In genomic region chr3:128443771-128444170, GRCh38 we compare ENCODE assay signal across 38 cellular contexts. TPM values are rescaled to one million over a fixed set of nuclear protein-coding genes. Genes with fewer than 3 reads are reported as not detected.
"Had no signal": no experiment of that assay in that cellular context is flagged by ENCODE, and none has a peak within 500 bp of the region (broad histone marks: within the 10 kb centered on the region; RNA-seq: fewer than 3 reads in every experiment).

No MANE protein-coding gene starts in this region.

- DNase-seq: activated B cell treated with CpG ODN at 0.5 μM for 24 hours; activated CD4-positive, alpha-beta memory T cell treated with anti-CD3 and anti-CD28 coated beads for 36 hours; activated CD4-positive, alpha-beta T cell treated with anti-CD3 and anti-CD28 coated beads for 4 hours; activated CD4-positive, alpha-beta T cell treated with anti-CD3 and anti-CD28 coated beads, Interleukin-2, amount 10 ng/mL, durations not matched to agents 24 days and 14 days; activated CD4-positive, alpha-beta T cell treated with anti-CD3 and anti-CD28 coated beads, Interleukin-2, amount 50 U/mL, for 1 hour; activated CD4-positive, alpha-beta T cell treated with anti-CD3 and anti-CD28 coated beads, Interleukin-2, amount 50 U/mL, for 4 hours; activated CD4-positive, CD25-positive, alpha-beta regulatory T cell treated with anti-CD3 and anti-CD28 coated beads, Interleukin-2, amount 50 U/mL, for 72 hours; activated CD8-positive, alpha-beta memory T cell treated with anti-CD3 and anti-CD28 coated beads, Interleukin-2, amount 50 U/mL, for 4 hours; activated CD8-positive, alpha-beta T cell treated with anti-CD3 and anti-CD28 coated beads for 36 hours; activated effector memory CD4-positive, alpha-beta T cell treated with anti-CD3 and anti-CD28 coated beads, Interleukin-2, amount 50 U/mL, for 16 hours; activated gamma-delta T cell treated with Interleukin-2 at 50 U/mL for 16 hours; activated naive CD4-positive, alpha-beta T cell; activated naive CD4-positive, alpha-beta T cell treated with anti-CD3 and anti-CD28 coated beads for 36 hours; activated naive CD4-positive, alpha-beta T cell treated with anti-CD3 and anti-CD28 coated beads, Interleukin-2, amount 50 U/mL, for 16 hours; activated naive CD8-positive, alpha-beta T cell treated with anti-CD3 and anti-CD28 coated beads for 36 hours; activated T-cell treated with anti-CD3 and anti-CD28 coated beads for 4 hours; activated T-cell treated with anti-CD3 and anti-CD28 coated beads, Interleukin-2, amount 50 U/mL, for 1 hour; activated T-cell treated with anti-CD3 and anti-CD28 coated beads, Interleukin-2, amount 50 U/mL, for 4 hours; activated T-cell treated with anti-CD3 and anti-CD28 coated beads, Interleukin-2, amount 50 U/mL, for 72 hours; adrenal gland; amniotic stem cell; anterior cingulate cortex; central memory CD4-positive, alpha-beta T cell; T-cell; T-helper 17 cell; T-helper 9 cell had no signal

- ATAC-seq: activated CD8-positive, alpha-beta T cell treated with anti-CD3 and anti-CD28 coated beads for 36 hours; activated naive CD4-positive, alpha-beta T cell treated with anti-CD3 and anti-CD28 coated beads, Interleukin-2, amount 50 U/mL, for 72 hours; activated T-cell treated with anti-CD3 and anti-CD28 coated beads, Interleukin-2, amount 50 U/mL, for 4 hours; activated T-cell treated with anti-CD3 and anti-CD28 coated beads, Interleukin-2, amount 50 U/mL, for 72 hours; activated T-helper 17 cell treated with anti-CD3 and anti-CD28 coated beads, Interleukin-2, amount 50 U/mL, for 72 hours; T-cell; T-helper 17 cell had no signal

- H3K4me3 ChIP-seq: adrenal gland, ascending aorta had no signal

- H3K9me3 ChIP-seq: adrenal gland, ascending aorta had no signal

- H3K4me1 ChIP-seq: adrenal gland, ascending aorta had no signal

- H3K4me3 Mint-ChIP-seq: activated B cell treated with CpG ODN at 0.5 μM for 24 hours; activated CD4-positive, alpha-beta memory T cell treated with anti-CD3 and anti-CD28 coated beads for 36 hours; activated CD4-positive, alpha-beta T cell treated with anti-CD3 and anti-CD28 coated beads, Interleukin-2, amount 10 ng/mL, durations not matched to agents 24 days and 14 days; activated CD8-positive, alpha-beta T cell treated with anti-CD3 and anti-CD28 coated beads for 36 hours; activated naive CD4-positive, alpha-beta T cell treated with anti-CD3 and anti-CD28 coated beads for 36 hours; activated naive CD8-positive, alpha-beta T cell treated with anti-CD3 and anti-CD28 coated beads for 36 hours; activated T-cell treated with anti-CD3 and anti-CD28 coated beads, Interleukin-2, amount 50 U/mL, for 4 hours; activated T-cell treated with anti-CD3 and anti-CD28 coated beads, Interleukin-2, amount 50 U/mL, for 72 hours; activated T-helper 1 cell treated with anti-CD3 and anti-CD28 coated beads, Interleukin-12 subunit alpha, Interleukin-12 subunit beta, Interleukin-2, Interleukin-4 antibody, amounts not matched to agents 30 ng/mL and 10 ng/mL and 1 ng/mL, durations not matched to agents 14 hours and 24 hours and 36 hours; activated T-helper 17 cell treated with anti-CD3 and anti-CD28 coated beads, Interleukin-2, amount 50 U/mL, for 72 hours; brain; T-cell; T-helper 17 cell had no signal

- H3K27ac ChIP-seq: adrenal gland, ascending aorta, VCaP had no signal

- H3K27ac Mint-ChIP-seq: activated B cell treated with CpG ODN at 0.5 μM for 24 hours; activated CD4-positive, alpha-beta memory T cell treated with anti-CD3 and anti-CD28 coated beads for 36 hours; activated CD8-positive, alpha-beta T cell treated with anti-CD3 and anti-CD28 coated beads for 36 hours; activated naive CD4-positive, alpha-beta T cell treated with anti-CD3 and anti-CD28 coated beads for 36 hours; activated naive CD4-positive, alpha-beta T cell treated with anti-CD3 and anti-CD28 coated beads, Interleukin-2, amount 50 U/mL, for 72 hours; activated naive CD8-positive, alpha-beta T cell treated with anti-CD3 and anti-CD28 coated beads for 36 hours; activated T-cell treated with anti-CD3 and anti-CD28 coated beads, Interleukin-2, amount 50 U/mL, for 72 hours; activated T-helper 1 cell treated with anti-CD3 and anti-CD28 coated beads, Interleukin-12 subunit alpha, Interleukin-12 subunit beta, Interleukin-2, Interleukin-4 antibody, amounts not matched to agents 30 ng/mL and 10 ng/mL and 1 ng/mL, durations not matched to agents 14 hours and 24 hours and 36 hours; activated T-helper 17 cell treated with anti-CD3 and anti-CD28 coated beads, Interleukin-2, amount 50 U/mL, for 72 hours; brain; T-cell; T-helper 17 cell had no signal

- H3K4me1 Mint-ChIP-seq: brain had no signal

- H3K27me3 ChIP-seq: ascending aorta had no signal

- FAIRE-seq: TTC549 had no signal

- H3K36me3 Mint-ChIP-seq: brain had no signal

- H3K36me3 ChIP-seq: adrenal gland, ascending aorta had no signal

RNA-seq across cellular contexts. Expression of gene DNAJB8, which starts 22.9 kb away (rescaled TPM):
- total RNA-seq: activated B cell treated with CpG ODN at 0.5 μM for 24 hours; activated CD4-positive, alpha-beta memory T cell treated with anti-CD3 and anti-CD28 coated beads for 36 hours; activated CD4-positive, alpha-beta T cell treated with anti-CD3 and anti-CD28 coated beads, Interleukin-2, amount 10 ng/mL, durations not matched to agents 24 days and 14 days; activated CD8-positive, alpha-beta memory T cell treated with anti-CD3 and anti-CD28 coated beads for 36 hours; activated CD8-positive, alpha-beta T cell treated with anti-CD3 and anti-CD28 coated beads for 36 hours; activated naive CD4-positive, alpha-beta T cell treated with anti-CD3 and anti-CD28 coated beads for 36 hours; activated naive CD4-positive, alpha-beta T cell treated with anti-CD3 and anti-CD28 coated beads, Interleukin-2, amount 50 U/mL, for 72 hours; activated naive CD8-positive, alpha-beta T cell treated with anti-CD3 and anti-CD28 coated beads for 36 hours; activated T-cell treated with anti-CD3 and anti-CD28 coated beads, Interleukin-2, amount 50 U/mL, for 4 hours; activated T-cell treated with anti-CD3 and anti-CD28 coated beads, Interleukin-2, amount 50 U/mL, for 72 hours; activated T-helper 1 cell treated with anti-CD3 and anti-CD28 coated beads, Interleukin-12 subunit alpha, Interleukin-12 subunit beta, Interleukin-2, Interleukin-4 antibody, amounts not matched to agents 30 ng/mL and 10 ng/mL and 1 ng/mL, durations not matched to agents 14 hours and 24 hours and 36 hours; activated T-helper 17 cell treated with anti-CD3 and anti-CD28 coated beads, Interleukin-2, amount 50 U/mL, for 72 hours; adrenal gland; ascending aorta; cardiac septum; chondrocyte; T-cell; T-helper 1 cell treated with Interleukin-12 subunit alpha and Interleukin-12 subunit beta and Interleukin-4 antibody, amounts not matched to agents 30 ng/mL and 1 ng/mL, for 36 hours; T-helper 17 cell; T-helper 2 cell treated with Interferon-gamma antibody and Interleukin-4, amounts not matched to agents 100 ng/mL and 5 ng/mL, for 36 hours had no signal
- polyA plus RNA-seq: adrenal gland had no signal

RNA-seq across cellular contexts. Expression of gene GATA2, which starts 49.2 kb away (rescaled TPM):
- total RNA-seq: activated B cell treated with CpG ODN at 0.5 μM for 24 hours; activated CD4-positive, alpha-beta memory T cell treated with anti-CD3 and anti-CD28 coated beads for 36 hours; activated CD4-positive, alpha-beta T cell treated with anti-CD3 and anti-CD28 coated beads, Interleukin-2, amount 10 ng/mL, durations not matched to agents 24 days and 14 days; activated CD8-positive, alpha-beta T cell treated with anti-CD3 and anti-CD28 coated beads for 36 hours; T-helper 2 cell treated with Interferon-gamma antibody and Interleukin-4, amounts not matched to agents 100 ng/mL and 5 ng/mL, for 36 hours had no signal
